Comparison of ENCODE assay signal across 8 cellular contexts in genomic region chr11:75813622-75814039, GRCh38. TPM values are rescaled to one million over a fixed set of nuclear protein-coding genes. Genes with fewer than 3 reads are reported as not detected.
DNase-seq lines count a peak whose midpoint lies in the region; ATAC-seq and TF ChIP-seq lines count a peak whose summit lies in the region.

No MANE protein-coding gene starts in this region.

- H3K27ac ChIP-seq in foreskin keratinocyte (peak overlapping the region; percentile 72), gastrocnemius medialis (peak overlapping the region; percentile 84 to 95 (median 90)), A673 (ENCODE audit: low read depth, low read length, poor library complexity, severe bottlenecking) (no peak overlapping the region)

- peak overlapping the region; percentile 94 for H3K4me3 ChIP-seq in GM12875 (ENCODE audit: low read depth, low read length)
- peak overlapping the region in 3 of 4 donors; percentile 73 to 77 (median 75) for H3K4me3 ChIP-seq in gastrocnemius medialis
- no peak overlapping the region for H3K4me3 ChIP-seq in A673 (ENCODE audit: low read depth, low read length, poor library complexity, severe bottlenecking)

- intact Hi-C loops in gastrocnemius medialis (cut with DNase I; ENCODE audit: low total_unique reads) (loop anchor here (10.0 kb wide), 1 partner anchor 631 kb away; the partner anchor contains the start of gene EMSY), A673 (cut with micrococcal nuclease; ENCODE audit: unreplicated experiment) (no loop called here)

- ATAC-seq in foreskin keratinocyte: peak; percentile 1
- no peak for ATAC-seq in gastrocnemius medialis
- no peak for ATAC-seq in HG02981 (IDR thresholded peaks at IDR 0.05; ENCODE audit: unreplicated experiment)
- no peak for ATAC-seq in HG03342 (IDR thresholded peaks at IDR 0.05; ENCODE audit: unreplicated experiment)

- H3K36me3 ChIP-seq in gastrocnemius medialis (no peaks in the 10 kb centered on the region), A673 (ENCODE audit: insufficient read depth, low read length, poor library complexity, severe bottlenecking) (no peaks in the 10 kb centered on the region)

- TF ChIP-seq CTCF in GM12875 (IDR thresholded peaks at IDR 0.05; ENCODE audit: borderline replicate concordance, insufficient read depth, low read depth, low read length) (no peak), foreskin keratinocyte (conservative IDR thresholded peaks at IDR 0.05) (no peak), gastrocnemius medialis (IDR thresholded peaks at IDR 0.05 in 4 of 5, conservative IDR thresholded peaks at IDR 0.05 in 1 of 5) (no peak), A673 (conservative IDR thresholded peaks at IDR 0.05; ENCODE audit: low read depth, low read length) (no peak)

- DNase-seq in RPMI7951 (ENCODE audit: low read depth): peak; percentile 35
- DNase-seq in foreskin keratinocyte: peak; percentile 90 to 96
- DNase-seq in gastrocnemius medialis: no peak
- no peak for DNase-seq in A673 (ENCODE audit: low spot score)
- no peak for DNase-seq in germinal center (ENCODE audit: low spot score)

- peaks cover 9% of the 10 kb centered on the region for H3K4me1 ChIP-seq in foreskin keratinocyte
- peaks cover 25 to 31% of the 10 kb centered on the region in 2 donors for H3K4me1 ChIP-seq in gastrocnemius medialis
- H3K4me1 ChIP-seq in A673 (ENCODE audit: insufficient read depth, low read length, poor library complexity, severe bottlenecking): peaks cover 15% of the 10 kb centered on the region

- POLR2A ChIA-PET in A673 (lab: Charles Lee; ENCODE audit: low non-redundant PET): no interaction called here

- in situ Hi-C loops in gastrocnemius medialis (cut with MboI; ENCODE audit: low sequenced_read_pairs in 4 of 4): no loop called here

- CTCF ChIA-PET in A673 (lab: Charles Lee): no interaction called here

- BruUV-seq in A673 (replicated peaks; lab: Mats Ljungman, UMichigan): no TSS peak

- H3K27me3 ChIP-seq in foreskin keratinocyte (no peaks in the 10 kb centered on the region), gastrocnemius medialis (no peaks in the 10 kb centered on the region), A673 (replicated peaks; ENCODE audit: insufficient read depth, low read depth, low read length, poor library complexity) (no peaks in the 10 kb centered on the region)

- H3K9me3 ChIP-seq in gastrocnemius medialis: no peaks in the 10 kb centered on the region
- no peaks in the 10 kb centered on the region for H3K9me3 ChIP-seq in A673 (ENCODE audit: low read depth, low read length, poor library complexity, severe bottlenecking)

- TF ChIP-seq POLR2A in gastrocnemius medialis (IDR thresholded peaks at IDR 0.05): no peak

RNA-seq across cellular contexts. Expression of gene UVRAG, which starts 1.4 kb away (rescaled TPM):
- 12.3 and 17.7 TPM in 2 replicates for total RNA-seq in RPMI7951 (2014; rRNA removed; shearing (Covaris generic))
- total RNA-seq in foreskin keratinocyte (13.5 and 15.2 TPM in 2 replicates), gastrocnemius medialis (10 to 100 TPM; 16.6 to 22.1 (median 19.3) TPM), A673 (2021) (19.6 and 21.1 TPM in 2 replicates)
- polyA plus RNA-seq in foreskin keratinocyte: 6.3 and 6.4 TPM in 2 replicates

RNA-seq across cellular contexts. Expression of gene DGAT2, which starts 45.1 kb away (rescaled TPM):
- 2.4 TPM in 2 replicates for total RNA-seq in RPMI7951 (2014; rRNA removed; shearing (Covaris generic))
- total RNA-seq in foreskin keratinocyte (1.2 and 1.4 TPM in 2 replicates), gastrocnemius medialis (1 to 10 TPM; 2.1 to 4.9 (median 4.1) TPM), A673 (2021) (3.7 and 4.1 TPM in 2 replicates)
- polyA plus RNA-seq in foreskin keratinocyte: 1.1 and 1.3 TPM in 2 replicates

Comparison
In these comparisons a context has a peak if more than half of its experiments do, and no peak if none do; other contexts are left out.
1. DNase-seq: peak in RPMI7951 (single experiment) and foreskin keratinocyte (2 of 2); none in gastrocnemius medialis (0 of 2), A673 (single experiment) and germinal center (single experiment).